8 cellular contexts compared by ENCODE assay signal in the genomic region with DNA sequence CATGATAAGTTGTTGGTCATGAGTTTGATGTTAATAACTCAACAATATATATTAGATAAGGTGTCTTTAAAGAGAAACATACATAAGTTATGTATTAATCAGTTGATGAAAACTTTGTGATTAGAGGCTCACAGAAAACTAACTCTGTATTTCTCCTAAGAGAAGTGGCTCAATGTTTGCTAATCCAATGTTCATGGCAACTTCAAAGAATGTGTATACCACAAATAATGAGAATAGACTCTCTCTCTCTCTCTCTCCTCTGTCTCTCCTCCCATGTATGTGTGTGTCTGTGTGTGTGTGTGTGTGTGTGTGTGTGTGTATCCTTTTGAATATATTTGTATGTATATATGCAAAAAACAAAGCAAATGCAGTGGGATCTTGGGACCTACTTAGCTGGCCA.
"Had no signal": no experiment of that assay in that cellular context is flagged by ENCODE, and none has a peak within 500 bp of the region (broad histone marks: within the 10 kb centered on the region; RNA-seq: fewer than 3 reads in every experiment).

No MANE protein-coding gene starts in this region.

- H3K27ac Mint-ChIP-seq: H9 had no signal

- H3K9ac ChIP-seq: GM23248 had no signal

- H3K4me3 Mint-ChIP-seq: H9 had no signal

- H3K4me1 Mint-ChIP-seq: H9 had no signal

- H3K27ac ChIP-seq: GM23248, HL-60 had no signal

- FAIRE-seq: H54, K562 had no signal

- H3K4me3 ChIP-seq: GM23248, K562 had no signal

- ATAC-seq: K562 had no signal

- H2AFZ ChIP-seq: GM23248 had no signal

- DNase-seq: GM23248, GOT3, H9, HCEC 1CT, IMR-90 had no signal
